In genomic region chr2:105573490-105573889, GRCh38 we compare ENCODE assay signal across 1 cellular context.
TF ChIP-seq lines count a peak whose summit lies in the region.

No MANE protein-coding gene starts in this region.

TF ChIP-seq in HepG2, 621 proteins besides CTCF, POLR2A, EP300 and RAD21:
- TF ChIP-seq ZNF720 (CRISPR knock-in tag; IDR thresholded peaks at IDR 0.05): no peak
- no peak for TF ChIP-seq REST (IDR thresholded peaks at IDR 0.05; ENCODE audit: borderline replicate concordance in 1 of 2, low read depth in 1 of 2, low read length in 2 of 2)
- no peak for TF ChIP-seq ZNF570 (CRISPR knock-in tag; IDR thresholded peaks at IDR 0.05; ENCODE audit: borderline replicate concordance)
